Comparison of ENCODE assay signal across 8 cellular contexts in the genomic region with DNA sequence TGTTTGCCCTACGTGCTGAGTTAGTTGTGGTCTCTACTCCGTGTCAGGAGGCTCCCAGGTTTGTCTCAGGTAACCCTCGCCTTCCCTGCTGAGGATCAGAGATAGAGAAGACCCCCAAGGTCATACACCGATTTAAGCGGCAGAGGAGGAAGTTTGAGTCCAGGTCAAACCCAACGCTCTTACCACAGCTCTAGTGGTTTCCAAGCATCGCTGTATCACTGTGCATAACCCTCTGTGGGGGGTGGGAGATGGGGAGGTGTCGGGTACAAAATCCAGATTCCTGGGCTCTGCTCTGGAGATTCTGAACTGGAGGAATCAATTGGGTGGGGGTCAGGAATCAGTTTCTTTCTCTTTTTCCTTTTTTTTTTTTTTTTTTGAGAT. TPM values are rescaled to one million over a fixed set of nuclear protein-coding genes. Genes with fewer than 3 reads are reported as not detected.
A peak's percentile ranks its signal among the peaks of the same experiment; 100 is the strongest.
DNase-seq lines count a peak whose midpoint lies in the region; ATAC-seq and TF ChIP-seq lines count a peak whose summit lies in the region.

No MANE protein-coding gene starts in this region.

- no peak for TF ChIP-seq CTCF in AG10803 (conservative IDR thresholded peaks at IDR 0.05; ENCODE audit: low read length)
- TF ChIP-seq CTCF in body of pancreas (IDR thresholded peaks at IDR 0.05) = no peak

- H3K4me3 ChIP-seq in AG10803 (ENCODE audit: low read length) (peak overlapping the region; percentile 81), body of pancreas (peak overlapping the region; percentile 23 to 32), mucosa of rectum (ENCODE audit: low read length in 2 of 2) (peak overlapping the region; percentile 83 to 91)

- TF ChIP-seq POLR2A in body of pancreas (IDR thresholded peaks at IDR 0.05) = no peak

- peak overlapping the region; percentile 85 to 97 (median 92) for H3K27ac ChIP-seq in body of pancreas
- H3K27ac ChIP-seq in mucosa of rectum (ENCODE audit: low read depth in 2 of 2, low read length in 2 of 2) = peak overlapping the region; percentile 85 to 90

- 4 to 5% methylated on average over 8 of the region's 8 CpGs for WGBS in body of pancreas, 2 donors

- H3K27me3 ChIP-seq in body of pancreas (no peaks in the 10 kb centered on the region), mucosa of rectum (ENCODE audit: control insufficient read depth in 2 of 2, insufficient read depth in 2 of 2, low read length in 2 of 2) (no peaks in the 10 kb centered on the region)

- no peaks in the 10 kb centered on the region for H3K9me3 ChIP-seq in body of pancreas
- H3K9me3 ChIP-seq in mucosa of rectum (ENCODE audit: control insufficient read depth in 2 of 2, low read length in 2 of 2) = no peaks in the 10 kb centered on the region

- H3K9ac ChIP-seq in mucosa of rectum (ENCODE audit: low read depth in 1 of 2, low read length in 2 of 2) = peak overlapping the region; percentile 86 to 95

- in situ Hi-C loops in KBM-7 (cut with MboI; ENCODE audit: low pct_unique_long_range_greater_than_20kb, low sequenced_read_pairs) = no loop called here

- no peaks in the 10 kb centered on the region for H3K36me3 ChIP-seq in body of pancreas (replicated peaks in 1 of 2; ENCODE audit: insufficient read depth in 1 of 2, low read depth in 2 of 2)
- no peaks in the 10 kb centered on the region for H3K36me3 ChIP-seq in mucosa of rectum (ENCODE audit: control insufficient read depth in 2 of 2, insufficient read depth in 2 of 2, low read length in 2 of 2)

- ATAC-seq in body of pancreas = no peak

- H3K4me1 ChIP-seq in body of pancreas (peaks cover 77% of the 10 kb centered on the region), mucosa of rectum (ENCODE audit: control insufficient read depth in 2 of 2, insufficient read depth in 2 of 2, low read length in 2 of 2) (peaks cover 48 to 52% of the 10 kb centered on the region in 2 donors)

- DNase-seq in AG10803 (ENCODE audit: low read depth) = no peak
- peak; percentile 64 for DNase-seq in KBM-7
- DNase-seq in body of pancreas = no peak
- DNase-seq in Ammon's horn (ENCODE audit: low spot score) = no peak
- no peak for DNase-seq in midbrain (lab: John Stamatoyannopoulos, UW)
- DNase-seq in germinal center (ENCODE audit: low spot score) = no peak
- DNase-seq in NCI-H2029 treated with DMSO at 0.1 percent for 48 hours (lab: John Stamatoyannopoulos, UW) = no peak

- intact Hi-C loops in body of pancreas (cut with DNase I) = no loop called here

RNA-seq across cellular contexts. Expression of a gene that starts 0.6 kb away (rescaled TPM):
- 10 to 100 TPM; 23.6 to 56.7 TPM for total RNA-seq in body of pancreas

RNA-seq across cellular contexts. Expression of a gene that starts 3.4 kb away (rescaled TPM):
- 100 to 1,000 TPM in 1 of 2 donors, 10 to 100 TPM in 1; 32.4 to 108 TPM for total RNA-seq in body of pancreas

RNA-seq across cellular contexts. Expression of a gene that starts 4.9 kb away (rescaled TPM):
- 10 to 100 TPM; 45.9 to 73.5 TPM for total RNA-seq in body of pancreas

RNA-seq across cellular contexts. Expression of a gene that starts 5.0 kb away (rescaled TPM):
- total RNA-seq in body of pancreas = 10 to 100 TPM; 56.3 to 75.2 TPM

RNA-seq across cellular contexts. Expression of a gene that starts 9.9 kb away (rescaled TPM):
- total RNA-seq in body of pancreas = 10 to 100 TPM; 42.0 to 92.6 TPM

Comparison
In these comparisons a context has a peak if more than half of its experiments do, and no peak if none do; other contexts are left out.
1. H3K4me3 ChIP-seq: peak in every context shown above with its lines; median percentile 87 in mucosa of rectum; 81 in AG10803; 28 in body of pancreas.